8 cellular contexts compared by ENCODE assay signal in genomic region chr5:35436441-35437057, GRCh38.
DNase-seq lines count a peak whose midpoint lies in the region; ATAC-seq and TF ChIP-seq lines count a peak whose summit lies in the region.

No MANE protein-coding gene starts in this region.

- DNase-seq in Caki2 (ENCODE audit: low read depth) (peak; percentile 10), NCI-H2171 treated with DMSO at 0.1 percent for 48 hours (lab: John Stamatoyannopoulos, UW) (peak; percentile 27), MCF 10A (ENCODE audit: unreplicated experiment) (peak; percentile 77), midbrain (lab: John Stamatoyannopoulos, UW) (peak; percentile 20), putamen (ENCODE audit: low spot score) (no peak)
- DNase-seq in stimulated activated CD4-positive, alpha-beta T cell treated with anti-CD3 and anti-CD28 coated beads, Interleukin-4, amount 100 ng/mL, for 4 hours: no peak

- H3K27me3 Mint-ChIP-seq in MCF 10A (ENCODE audit: insufficient read depth, unreplicated experiment): peaks cover 29% of the 10 kb centered on the region

- POLR2A ChIA-PET in MCF 10A (lab: Yijun Ruan, JAX): no interaction called here

- H3K9me3 Mint-ChIP-seq in MCF 10A (ENCODE audit: unreplicated experiment): no peaks in the 10 kb centered on the region

- CTCF ChIA-PET in MCF 10A (lab: Yijun Ruan, JAX): interaction anchor here (0.5 to 2.5 kb wide), 21 partner anchors 10 to 498 kb away, joined by 3 to 14 read pairs (median 3); partner anchors contain the start of gene PRLR

- in situ Hi-C loops in Caki2 (cut with HindIII; ENCODE audit: low pct_unique_long_range_greater_than_20kb, low sequenced_read_pairs): no loop called here

- BruUV-seq in MCF 10A (replicated peaks; lab: Mats Ljungman, UMichigan): no TSS peak

- intact Hi-C loops in MCF 10A (cut with micrococcal nuclease): loop anchor here (1.0 to 2.0 kb wide), 3 partner anchors 207 to 490 kb away; no protein-coding TSS in a partner anchor

- H3K27ac Mint-ChIP-seq in MCF 10A (ENCODE audit: low read depth, unreplicated experiment): no peak overlapping the region

- H3K36me3 Mint-ChIP-seq in MCF 10A (ENCODE audit: insufficient read depth, unreplicated experiment): no peaks in the 10 kb centered on the region

- peaks cover 5% of the 10 kb centered on the region for H3K4me1 Mint-ChIP-seq in MCF 10A (ENCODE audit: insufficient read depth, unreplicated experiment)

- no peak overlapping the region for H3K4me3 Mint-ChIP-seq in MCF 10A (ENCODE audit: unreplicated experiment)

- peak; percentile 68 for TF ChIP-seq CTCF in MCF 10A (IDR thresholded peaks at IDR 0.05; ENCODE audit: unreplicated experiment)

- ATAC-seq in GM21360 (IDR thresholded peaks at IDR 0.05; ENCODE audit: unreplicated experiment) (peak; percentile 62), GM19395 (IDR thresholded peaks at IDR 0.05; ENCODE audit: unreplicated experiment) (no peak)

Comparison
In these comparisons a context has a peak if more than half of its experiments do, and no peak if none do; other contexts are left out.
1. DNase-seq: peak in Caki2 (single experiment), NCI-H2171 treated with DMSO at 0.1 percent for 48 hours (single experiment), MCF 10A (single experiment) and midbrain (single experiment); none in stimulated activated CD4-positive, alpha-beta T cell treated with anti-CD3 and anti-CD28 coated beads, Interleukin-4, amount 100 ng/mL, for 4 hours (0 of 2) and putamen (single experiment).